Comparison of ENCODE assay signal across 13 cellular contexts in genomic region chr3:122099255-122099654, GRCh38. TPM values are rescaled to one million over a fixed set of nuclear protein-coding genes. Genes with fewer than 3 reads are reported as not detected.
DNase-seq lines count a peak whose midpoint lies in the region; ATAC-seq and TF ChIP-seq lines count a peak whose summit lies in the region.
"Had no signal": no experiment of that assay in that cellular context is flagged by ENCODE, and none has a peak within 500 bp of the region (broad histone marks: within the 10 kb centered on the region; RNA-seq: fewer than 3 reads in every experiment).

No MANE protein-coding gene starts in this region.

- TF ChIP-seq CTCF in GM12865 (IDR thresholded peaks at IDR 0.05; ENCODE audit: insufficient read depth, low read depth, low read length, missing control alignments) (no peak), H9 (conservative IDR thresholded peaks at IDR 0.05) (no peak)

- no peaks in the 10 kb centered on the region for H3K27me3 ChIP-seq in H9 (ENCODE audit: insufficient read depth, low read length)
- H3K27me3 ChIP-seq: BLaER1 treated with 17β-estradiol and CSF1 and Interleukin-3, amounts not matched to agents 10 nM and 100 nM had no signal

- H3K27me3 Mint-ChIP-seq in H9 (ENCODE audit: low read depth) = no peaks in the 10 kb centered on the region

- ATAC-seq in HG03097 (IDR thresholded peaks at IDR 0.05; ENCODE audit: low FRiP score, unreplicated experiment) = no peak

- no peaks in the 10 kb centered on the region for H3K9me3 ChIP-seq in H9 (ENCODE audit: control insufficient read depth, low read depth, low read length)
- H3K9me3 ChIP-seq: BLaER1 treated with 17β-estradiol and CSF1 and Interleukin-3, amounts not matched to agents 10 nM and 100 nM had no signal

- H3K23me2 ChIP-seq in H9 (ENCODE audit: insufficient read length, low read depth, low read length, poor library complexity, severe bottlenecking) = no peaks in the 10 kb centered on the region

- no peaks in the 10 kb centered on the region for H3K4me1 ChIP-seq in H9 (ENCODE audit: insufficient read depth, low read length)

- peaks cover 0 to 7% of the 10 kb centered on the region in 2 experiments; a peak in 2 of 4 replicates for H3K4me1 Mint-ChIP-seq in H9

- no peaks in the 10 kb centered on the region for H3K79me2 ChIP-seq in H9 (ENCODE audit: insufficient read depth, low read length)

- H2AFZ ChIP-seq in H9 (ENCODE audit: low read length) = no peak overlapping the region

- H4K20me1 ChIP-seq in H9 (ENCODE audit: control insufficient read depth, insufficient read depth, insufficient read length) = no peaks in the 10 kb centered on the region

- no peak overlapping the region for H2AK5ac ChIP-seq in H9 (ENCODE audit: insufficient read length, low read length)

- H3K9me3 Mint-ChIP-seq in H9 = no peaks in the 10 kb centered on the region
- H3K9me3 Mint-ChIP-seq: CD4-positive, CD25-positive, alpha-beta regulatory T cell had no signal

- no peak overlapping the region for H3K4me3 Mint-ChIP-seq in H9
- H3K4me3 Mint-ChIP-seq: CD4-positive, CD25-positive, alpha-beta regulatory T cell had no signal

- no peak overlapping the region for H3K4me3 ChIP-seq in GM12865 (ENCODE audit: low read depth, low read length)
- H3K4me3 ChIP-seq: BLaER1 treated with 17β-estradiol and CSF1 and Interleukin-3, amounts not matched to agents 10 nM and 100 nM had no signal

- H4K8ac ChIP-seq in H9 (replicated peaks; ENCODE audit: insufficient read length, low read depth, low read length) = no peak overlapping the region

- peak overlapping the region; percentile 62; the same call in 1 of the 2 replicates for H2BK15ac ChIP-seq in H9 (ENCODE audit: low read depth, low read length)

- no peak overlapping the region for H3T11ph ChIP-seq in H9 (ENCODE audit: low read length)

- H2BK20ac ChIP-seq in H9 (ENCODE audit: low read depth, low read length, poor library complexity, severe bottlenecking) = no peak overlapping the region

- H3K4ac ChIP-seq in H9 (ENCODE audit: low read depth, low read length) = no peak overlapping the region

- no peaks in the 10 kb centered on the region for H3K36me3 Mint-ChIP-seq in H9 (ENCODE audit: insufficient read depth in 1 of 3, low read depth in 3 of 3)
- H3K36me3 Mint-ChIP-seq: CD4-positive, CD25-positive, alpha-beta regulatory T cell had no signal

- H4K91ac ChIP-seq in H9 (ENCODE audit: insufficient read length, low read depth, low read length) = no peak overlapping the region

- no peak overlapping the region for H3K9ac ChIP-seq in H9 (ENCODE audit: extremely low read depth, insufficient read length, low read length)
- H3K9ac ChIP-seq: BLaER1 treated with 17β-estradiol and CSF1 and Interleukin-3, amounts not matched to agents 10 nM and 100 nM had no signal

- H3K27ac ChIP-seq in H9 (ENCODE audit: insufficient read length, low read depth, low read length) = no peak overlapping the region
- H3K27ac ChIP-seq: BLaER1 treated with 17β-estradiol and CSF1 and Interleukin-3, amounts not matched to agents 10 nM and 100 nM had no signal

- no peak overlapping the region for H3K27ac Mint-ChIP-seq in H9
- H3K27ac Mint-ChIP-seq: CD4-positive, CD25-positive, alpha-beta regulatory T cell had no signal

- no peaks in the 10 kb centered on the region for H3K79me1 ChIP-seq in H9 (ENCODE audit: insufficient read depth, low read depth, low read length, poor library complexity, severe bottlenecking)

- H3K14ac ChIP-seq in H9 (ENCODE audit: insufficient read depth, low read length) = no peak overlapping the region

- no CpG with 5 or more reads among the region's 2 CpGs for WGBS in H9 (ENCODE audit: extremely low coverage, insufficient read length, low lambda C conversion rate)

- H2BK12ac ChIP-seq in H9 (ENCODE audit: insufficient read length, low read depth, low read length) = no peak overlapping the region

- H3K18ac ChIP-seq in H9 (ENCODE audit: insufficient read length, low read depth, low read length) = no peak overlapping the region

- no peak overlapping the region for H2BK120ac ChIP-seq in H9 (ENCODE audit: low read depth, low read length, poor library complexity, severe bottlenecking)

- no peak overlapping the region for H3K23ac ChIP-seq in H9 (ENCODE audit: insufficient read length, low read depth, low read length)

- H3K56ac ChIP-seq in H9 (ENCODE audit: insufficient read length, low read depth, low read length) = no peak overlapping the region

- DNase-seq in GM12865 (ENCODE audit: low read depth) (peak; percentile 36), H9 (no peak), kidney tubule cell (ENCODE audit: low spot score) (peak; percentile 25), renal cortical epithelial cell (ENCODE audit: low read depth) (peak; percentile 29), superior temporal gyrus (ENCODE audit: extremely low spot score) (no peak), NCI-H128 (lab: John Stamatoyannopoulos, UW; ENCODE audit: unreplicated experiment) (no peak)
- DNase-seq: ACHN, IMR-90 had no signal

- H2BK5ac ChIP-seq in H9 (ENCODE audit: insufficient read length, low read length) = no peak overlapping the region

- H4K5ac ChIP-seq in H9 (ENCODE audit: insufficient read length, low read depth, low read length) = no peak overlapping the region

- H3K4me2 ChIP-seq in H9 (ENCODE audit: insufficient read depth, insufficient read length, low read length) = no peak overlapping the region

RNA-seq across cellular contexts. Expression of gene CD86, which starts 44.1 kb away (rescaled TPM):
- not detected in 2 replicates for total RNA-seq in H9 (2021)
- not detected in 2 replicates for total RNA-seq in renal cortical epithelial cell
- total RNA-seq: A172; CD4-positive, CD25-positive, alpha-beta regulatory T cell; G401; IMR-90 had no signal

Comparison
In these comparisons a context has a peak if more than half of its experiments do, and no peak if none do; other contexts are left out.
1. DNase-seq: peak in GM12865 (single experiment), kidney tubule cell (single experiment) and renal cortical epithelial cell (single experiment); none in H9 (single experiment), superior temporal gyrus (single experiment) and NCI-H128 (single experiment).